Comparison of ENCODE assay signal across 8 cellular contexts in genomic region chr4:112523764-112524505, GRCh38. TPM values are rescaled to one million over a fixed set of nuclear protein-coding genes. Genes with fewer than 3 reads are reported as not detected.
A peak's percentile ranks its signal among the peaks of the same experiment; 100 is the strongest.
DNase-seq lines count a peak whose midpoint lies in the region; ATAC-seq and TF ChIP-seq lines count a peak whose summit lies in the region.

No MANE protein-coding gene starts in this region.

- H3K27me3 Mint-ChIP-seq in osteocyte (ENCODE audit: unreplicated experiment), result peaks cover 90% of the 10 kb centered on the region

- no peaks in the 10 kb centered on the region for H3K4me1 ChIP-seq in fibroblast of lung (ENCODE audit: control insufficient read depth, extremely low read depth, insufficient read depth, low read length)
- H3K4me1 ChIP-seq in transverse colon, result peaks cover 0 to 27% (median 19%) of the 10 kb centered on the region in 4 donors

- H4K20me1 ChIP-seq in fibroblast of lung (ENCODE audit: control insufficient read depth, extremely low read depth, insufficient read depth, low read length), result peaks cover 2% of the 10 kb centered on the region

- H3K27me3 ChIP-seq in fibroblast of lung (ENCODE audit: control insufficient read depth, insufficient read depth, low read length) (peaks cover 50% of the 10 kb centered on the region), transverse colon (peaks cover 86% of the 10 kb centered on the region)

- ATAC-seq in GM19023 (IDR thresholded peaks at IDR 0.05; ENCODE audit: unreplicated experiment) (peak; percentile 82), HG03159 (IDR thresholded peaks at IDR 0.05; ENCODE audit: unreplicated experiment) (peak; percentile 74)

- in situ Hi-C loops in transverse colon (cut with MboI; ENCODE audit: low pct_ligation_motif_present in 1 of 4, low pct_unique_long_range_greater_than_20kb in 1 of 4, low sequenced_read_pairs in 3 of 4), result loop anchor here in 1 of 4 donors (10.0 kb wide), 1 partner anchor 199 kb away; no protein-coding TSS in a partner anchor

- H3K27ac Mint-ChIP-seq in osteocyte (ENCODE audit: unreplicated experiment), result no peak overlapping the region

- TF ChIP-seq CTCF in AG09309 (IDR thresholded peaks at IDR 0.05; ENCODE audit: control insufficient read depth, insufficient read depth, low read depth, low read length, missing control alignments) (peak; percentile 60), fibroblast of lung (conservative IDR thresholded peaks at IDR 0.05 in 1 of 2, IDR thresholded peaks at IDR 0.05 in 1 of 2; ENCODE audit: low read depth in 1 of 2, low read length in 2 of 2) (peak; percentile 49 to 51), osteocyte (IDR thresholded peaks at IDR 0.05) (peak; percentile 67), transverse colon (IDR thresholded peaks at IDR 0.05) (peak; percentile 55 to 69 (median 60))

- peak overlapping the region; percentile 56 for H3K4me2 ChIP-seq in fibroblast of lung (ENCODE audit: extremely low read depth, insufficient read depth, low read length)

- H3K79me2 ChIP-seq in fibroblast of lung (ENCODE audit: control insufficient read depth, insufficient read depth, low read length), result no peaks in the 10 kb centered on the region

- peaks cover 8% of the 10 kb centered on the region for H3K36me3 Mint-ChIP-seq in osteocyte (ENCODE audit: unreplicated experiment)

- H3K4me3 ChIP-seq in AG09309 (ENCODE audit: control insufficient read depth, low read depth, low read length) (peak overlapping the region; percentile 38), fibroblast of lung (replicated peaks in 1 of 4; ENCODE audit: control extremely low read depth in 1 of 4, insufficient read depth in 1 of 4, low read depth in 3 of 4, low read length in 4 of 4) (peak overlapping the region in 2 of 4 experiments; percentile 40 to 71), transverse colon (peak overlapping the region in 3 of 4 donors; percentile 20 to 53 (median 27))

- H3K4me3 Mint-ChIP-seq in osteocyte (ENCODE audit: unreplicated experiment), result peak overlapping the region; percentile 64

- no peak overlapping the region for H3K9ac ChIP-seq in fibroblast of lung (ENCODE audit: insufficient read depth, low read length)

- 3% methylated on average over 44 of the region's 46 CpGs; no CpG with 5 or more reads in 1 of the 2 donors for WGBS in transverse colon (ENCODE audit: low coverage in 1 of 2), 2 donors

- H3K36me3 ChIP-seq in fibroblast of lung (ENCODE audit: control insufficient read depth, insufficient read depth, low read length) (no peaks in the 10 kb centered on the region), transverse colon (no peaks in the 10 kb centered on the region)

- H2AFZ ChIP-seq in fibroblast of lung (ENCODE audit: low read length), result no peak overlapping the region

- H3K27ac ChIP-seq in fibroblast of lung (ENCODE audit: insufficient read depth, low read length) (no peak overlapping the region), transverse colon (no peak overlapping the region)

- H3K4me1 Mint-ChIP-seq in osteocyte (ENCODE audit: unreplicated experiment), result peaks cover 9% of the 10 kb centered on the region

- H3K9me3 ChIP-seq in fibroblast of lung (ENCODE audit: control insufficient read depth, insufficient read depth, low read depth, low read length), result no peaks in the 10 kb centered on the region
- no peaks in the 10 kb centered on the region for H3K9me3 ChIP-seq in transverse colon

- TF ChIP-seq POLR2A in transverse colon (IDR thresholded peaks at IDR 0.05), result no peak

- H3K9me3 Mint-ChIP-seq in osteocyte (ENCODE audit: unreplicated experiment), result no peaks in the 10 kb centered on the region

- DNase-seq in AG09309 (ENCODE audit: low read depth), result no peak
- DNase-seq in NCI-H526 treated with DMSO at 0.1 percent for 48 hours (lab: John Stamatoyannopoulos, UW), result peak; percentile 64
- peak; percentile 94 for DNase-seq in activated CD8-positive, alpha-beta memory T cell treated with anti-CD3 and anti-CD28 coated beads, Interleukin-2, amount 50 U/mL, for 48 hours
- no peak for DNase-seq in fibroblast of lung (ENCODE audit: low read depth in 2 of 2)
- no peak for DNase-seq in osteocyte (ENCODE audit: extremely low spot score, unreplicated experiment)
- DNase-seq in transverse colon, result peak; percentile 76

- intact Hi-C loops in transverse colon (cut with DNase I; ENCODE audit: low total_unique reads), result no loop called here

- no peak for TF ChIP-seq EP300 in transverse colon (IDR thresholded peaks at IDR 0.05; ENCODE audit: low read depth)

RNA-seq across cellular contexts. Expression of gene NEUROG2, which starts 8.0 kb away (rescaled TPM):
- not detected in 2 replicates for total RNA-seq in fibroblast of lung
- not detected in 2 replicates for polyA plus RNA-seq in fibroblast of lung
- polyA plus RNA-seq in fibroblast of lung (2012), result not detected in 2 replicates
- not detected in 2 replicates for polyA minus RNA-seq in fibroblast of lung (ENCODE audit: low replicate concordance)
- not detected in 2 replicates for total RNA-seq in osteocyte
- not detected for total RNA-seq in transverse colon

Comparison
In these comparisons a context has a peak if more than half of its experiments do, and no peak if none do; other contexts are left out.
1. DNase-seq: peak in NCI-H526 treated with DMSO at 0.1 percent for 48 hours (single experiment), activated CD8-positive, alpha-beta memory T cell treated with anti-CD3 and anti-CD28 coated beads, Interleukin-2, amount 50 U/mL, for 48 hours (single experiment) and transverse colon (single experiment); none in AG09309 (single experiment), fibroblast of lung (0 of 2) and osteocyte (single experiment).
2. Peak in every context shown above with its lines, with median percentiles within 50 percentile points of each other: CTCF ChIP-seq.